16 cellular contexts compared by ENCODE assay signal in genomic region chr13:94033098-94033497, GRCh38.
DNase-seq lines count a peak whose midpoint lies in the region; ATAC-seq, FAIRE-seq and TF ChIP-seq lines count a peak whose summit lies in the region.
"Had no signal": no experiment of that assay in that cellular context is flagged by ENCODE, and none has a peak within 500 bp of the region (broad histone marks: within the 10 kb centered on the region; RNA-seq: fewer than 3 reads in every experiment).

No MANE protein-coding gene starts in this region.

- H3K27ac ChIP-seq in SK-N-MC (peak overlapping the region; percentile 99), small intestine (ENCODE audit: low read depth in 1 of 2, low read length in 1 of 2) (no peak overlapping the region), Peyer's patch (no peak overlapping the region)
- H3K27ac ChIP-seq: BLaER1 treated with 17β-estradiol and CSF1 and Interleukin-3, amounts not matched to agents 10 nM and 100 nM; GM23248 had no signal

- peak overlapping the region; percentile 35 for H3K27ac Mint-ChIP-seq in mesothelial cell of epicardium

- H3K4me3 Mint-ChIP-seq in mesothelial cell of epicardium: no peak overlapping the region
- H3K4me3 Mint-ChIP-seq: CD4-positive, CD25-positive, alpha-beta regulatory T cell had no signal

- H3K4me3 ChIP-seq in SK-N-MC: peak overlapping the region; percentile 59
- H3K4me3 ChIP-seq in small intestine (ENCODE audit: low read depth in 1 of 2, low read length in 2 of 2): no peak overlapping the region
- no peak overlapping the region for H3K4me3 ChIP-seq in Peyer's patch
- H3K4me3 ChIP-seq: BLaER1 treated with 17β-estradiol and CSF1 and Interleukin-3, amounts not matched to agents 10 nM and 100 nM; GM12878; GM23248 had no signal

- H3K9ac ChIP-seq in SK-N-MC (ENCODE audit: insufficient read length): peak overlapping the region; percentile 70
- H3K9ac ChIP-seq: BLaER1 treated with 17β-estradiol and CSF1 and Interleukin-3, amounts not matched to agents 10 nM and 100 nM; GM23248 had no signal

- H3K36me3 ChIP-seq in SK-N-MC (ENCODE audit: insufficient read depth, low read length) (no peaks in the 10 kb centered on the region), small intestine (ENCODE audit: control insufficient read depth in 2 of 2, insufficient read depth in 2 of 2, low read length in 2 of 2) (no peaks in the 10 kb centered on the region), Peyer's patch (no peaks in the 10 kb centered on the region)
- H3K36me3 ChIP-seq: BLaER1 treated with 17β-estradiol and CSF1 and Interleukin-3, amounts not matched to agents 10 nM and 100 nM had no signal

- no peaks in the 10 kb centered on the region for H3K27me3 ChIP-seq in small intestine (ENCODE audit: control insufficient read depth in 2 of 2, insufficient read depth in 2 of 2, low read length in 2 of 2)
- no peaks in the 10 kb centered on the region for H3K27me3 ChIP-seq in Peyer's patch
- H3K27me3 ChIP-seq: BLaER1 treated with 17β-estradiol and CSF1 and Interleukin-3, amounts not matched to agents 10 nM and 100 nM had no signal

- H3K9me3 ChIP-seq in SK-N-MC (ENCODE audit: low read depth, low read length): no peaks in the 10 kb centered on the region
- H3K9me3 ChIP-seq in small intestine (ENCODE audit: control insufficient read depth, low read depth): no peaks in the 10 kb centered on the region
- no peaks in the 10 kb centered on the region for H3K9me3 ChIP-seq in Peyer's patch

- H3K4me1 ChIP-seq in small intestine (ENCODE audit: control insufficient read depth in 2 of 2, insufficient read depth in 1 of 2, low read depth in 1 of 2, low read length in 1 of 2): no peaks in the 10 kb centered on the region
- H3K4me1 ChIP-seq in Peyer's patch: no peaks in the 10 kb centered on the region

- H3K9me3 Mint-ChIP-seq in mesothelial cell of epicardium: no peaks in the 10 kb centered on the region
- H3K9me3 Mint-ChIP-seq: CD4-positive, CD25-positive, alpha-beta regulatory T cell had no signal

- FAIRE-seq in small intestine (lab: Jason Lieb, UNC): no peak
- FAIRE-seq: GM12878, GM18507 had no signal

- no peak for ATAC-seq in HG03175 (IDR thresholded peaks at IDR 0.05; ENCODE audit: unreplicated experiment)
- ATAC-seq: GM12878, HCT116 had no signal

- TF ChIP-seq POLR2A in Peyer's patch (IDR thresholded peaks at IDR 0.05): no peak

- WGBS in small intestine, 3 donors: 63 to 77% (median 64%) methylated on average over 1 of the region's 1 CpG

- no peaks in the 10 kb centered on the region for H3K36me3 Mint-ChIP-seq in mesothelial cell of epicardium
- H3K36me3 Mint-ChIP-seq: CD4-positive, CD25-positive, alpha-beta regulatory T cell had no signal

- DNase-seq in NCI-H1436 treated with DMSO at 0.1 percent for 48 hours (lab: John Stamatoyannopoulos, UW): peak; percentile 22
- no peak for DNase-seq in NCI-H1436 (lab: John Stamatoyannopoulos, UW)
- DNase-seq in SK-N-MC (ENCODE audit: low read depth, low spot score): no peak
- no peak for DNase-seq in mesothelial cell of epicardium (ENCODE audit: low spot score in 2 of 2, unreplicated experiment in 2 of 2)
- peak; percentile 9 for DNase-seq in small intestine
- no peak for DNase-seq in Peyer's patch
- DNase-seq: 8988T; ACHN; CD4-positive, CD25-positive, alpha-beta regulatory T cell; DMS79; GM23248 had no signal

- H3K27me3 Mint-ChIP-seq in mesothelial cell of epicardium (ENCODE audit: low read depth): no peaks in the 10 kb centered on the region

- peaks cover 72% of the 10 kb centered on the region for H3K4me1 Mint-ChIP-seq in mesothelial cell of epicardium
- H3K4me1 Mint-ChIP-seq: CD4-positive, CD25-positive, alpha-beta regulatory T cell had no signal

- TF ChIP-seq CTCF in mesothelial cell of epicardium (IDR thresholded peaks at IDR 0.05; ENCODE audit: unreplicated experiment) (no peak), Peyer's patch (IDR thresholded peaks at IDR 0.05) (no peak)

Comparison
In these comparisons a context has a peak if more than half of its experiments do, and no peak if none do; other contexts are left out.
1. DNase-seq: peak in NCI-H1436 treated with DMSO at 0.1 percent for 48 hours (single experiment) and small intestine (single experiment); none in NCI-H1436 (single experiment), SK-N-MC (single experiment), mesothelial cell of epicardium (0 of 2) and Peyer's patch (0 of 3).